28 cellular contexts compared by ENCODE assay signal in the genomic region with DNA sequence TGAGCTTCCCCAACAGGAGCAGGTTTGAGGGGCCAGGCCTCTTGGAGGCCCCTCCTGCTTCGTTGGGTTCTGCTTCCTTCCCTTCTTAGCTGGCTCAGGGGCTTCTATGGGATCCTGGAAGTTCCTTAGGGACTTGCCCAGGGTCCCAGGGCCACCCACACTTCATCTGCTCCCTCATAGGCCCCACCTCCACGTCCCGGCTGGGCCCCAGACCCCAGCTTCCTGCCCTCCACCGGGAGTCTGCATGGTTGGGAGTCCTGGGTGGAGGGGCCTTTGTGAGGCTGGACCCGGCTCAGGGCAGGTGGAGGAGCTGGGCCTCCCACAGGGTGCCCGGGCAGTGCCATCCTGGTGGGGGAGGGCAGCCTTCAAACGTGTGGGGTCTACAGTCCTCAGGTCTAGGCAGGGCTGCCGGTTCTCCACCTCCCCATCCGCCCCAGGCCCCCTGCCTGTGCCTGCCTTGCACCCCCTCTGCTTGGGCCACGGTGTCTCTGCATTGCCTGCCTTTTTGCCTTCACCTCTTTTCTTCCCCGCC. TPM values are rescaled to one million over a fixed set of nuclear protein-coding genes. Genes with fewer than 3 reads are reported as not detected.
DNase-seq lines count a peak whose midpoint lies in the region; ATAC-seq and TF ChIP-seq lines count a peak whose summit lies in the region.
"Had no signal": no experiment of that assay in that cellular context is flagged by ENCODE, and none has a peak within 500 bp of the region (broad histone marks: within the 10 kb centered on the region; RNA-seq: fewer than 3 reads in every experiment).

No MANE protein-coding gene starts in this region.

- H3K9me3 ChIP-seq in BLaER1 treated with 17β-estradiol and CSF1 and Interleukin-3, amounts not matched to agents 10 nM and 100 nM (replicated peaks in 1 of 11) = no peaks in the 10 kb centered on the region
- H3K9me3 ChIP-seq in HEK293 (ENCODE audit: control insufficient read depth, insufficient read depth, low read depth, low read length) (no peaks in the 10 kb centered on the region), osteoblast (ENCODE audit: low read depth, low read length) (no peaks in the 10 kb centered on the region)
- H3K9me3 ChIP-seq: adrenal gland, MG63, pancreas, upper lobe of left lung had no signal

- H3K9me3 Mint-ChIP-seq in central memory CD8-positive, alpha-beta T cell = no peaks in the 10 kb centered on the region
- H3K9me3 Mint-ChIP-seq: activated CD4-positive, alpha-beta T cell treated with anti-CD3 and anti-CD28 coated beads, Interleukin-2, amount 10 ng/mL, durations not matched to agents 24 days and 14 days; activated naive CD4-positive, alpha-beta T cell treated with anti-CD3 and anti-CD28 coated beads for 36 hours; activated T-cell treated with anti-CD3 and anti-CD28 coated beads, Interleukin-2, amount 50 U/mL, for 72 hours; brain; mesothelial cell of epicardium; naive thymus-derived CD4-positive, alpha-beta T cell had no signal

- H3K4me2 ChIP-seq in BLaER1 treated with 17β-estradiol and CSF1 and Interleukin-3, amounts not matched to agents 10 nM and 100 nM = peak overlapping the region in 10 of 11 experiments; percentile 77 to 97 (median 91); a peak in 18 of 22 replicates
- H3K4me2 ChIP-seq in osteoblast (ENCODE audit: insufficient read depth, low read length) = no peak overlapping the region

- peak overlapping the region in 5 of 11 experiments; percentile 4 to 47 (median 19); a peak in 4 of 22 replicates for H3K9ac ChIP-seq in BLaER1 treated with 17β-estradiol and CSF1 and Interleukin-3, amounts not matched to agents 10 nM and 100 nM

- CTCF ChIA-PET in HEK293 (lab: Yijun Ruan, JAX) = interaction anchor here (0.6 kb wide), 1 partner anchor 27 kb away, joined by 3 read pairs; no protein-coding TSS in a partner anchor

- no peaks in the 10 kb centered on the region for H3K27me3 Mint-ChIP-seq in central memory CD8-positive, alpha-beta T cell
- H3K27me3 Mint-ChIP-seq: brain; CD4-positive, alpha-beta memory T cell had no signal

- peaks cover 75 to 91% (median 87%) of the 10 kb centered on the region in 10 experiments for H3K4me1 ChIP-seq in BLaER1 treated with 17β-estradiol and CSF1 and Interleukin-3, amounts not matched to agents 10 nM and 100 nM
- H3K4me1 ChIP-seq in HEK293 (ENCODE audit: control insufficient read depth, insufficient read depth, low read length) = no peaks in the 10 kb centered on the region
- peaks cover 9% of the 10 kb centered on the region for H3K4me1 ChIP-seq in osteoblast (ENCODE audit: insufficient read depth, low read length)

- H3K27me3 ChIP-seq in BLaER1 treated with 17β-estradiol and CSF1 and Interleukin-3, amounts not matched to agents 10 nM and 100 nM = peaks cover 0 to 23% (median 12%) of the 10 kb centered on the region in 11 experiments; a peak in 16 of 22 replicates
- H3K27me3 ChIP-seq in osteoblast (ENCODE audit: insufficient read depth, low read length) = no peaks in the 10 kb centered on the region
- H3K27me3 ChIP-seq: adrenal gland, MG63, pancreas, upper lobe of left lung had no signal

- H3K27ac Mint-ChIP-seq in central memory CD8-positive, alpha-beta T cell (ENCODE audit: low read depth) = peak overlapping the region; percentile 72
- H3K27ac Mint-ChIP-seq: activated CD4-positive, alpha-beta T cell treated with anti-CD3 and anti-CD28 coated beads, Interleukin-2, amount 10 ng/mL, durations not matched to agents 24 days and 14 days; activated naive CD4-positive, alpha-beta T cell treated with anti-CD3 and anti-CD28 coated beads for 36 hours; activated T-cell treated with anti-CD3 and anti-CD28 coated beads, Interleukin-2, amount 50 U/mL, for 72 hours; mesothelial cell of epicardium had no signal

- H2AFZ ChIP-seq in osteoblast (ENCODE audit: low read length) = no peak overlapping the region

- peaks cover 45 to 63% (median 56%) of the 10 kb centered on the region in 11 experiments for H3K36me3 ChIP-seq in BLaER1 treated with 17β-estradiol and CSF1 and Interleukin-3, amounts not matched to agents 10 nM and 100 nM
- H3K36me3 ChIP-seq in HEK293 (ENCODE audit: control insufficient read depth in 2 of 2, insufficient read depth in 1 of 2, low read length in 2 of 2) (peaks cover 4 to 70% of the 10 kb centered on the region in 2 experiments; a peak in 2 of 3 replicates), osteoblast (ENCODE audit: insufficient read depth, low read length) (peaks cover 22% of the 10 kb centered on the region)

- no peak for DNase-seq in central memory CD8-positive, alpha-beta T cell (ENCODE audit: low spot score in 2 of 2)
- DNase-seq in osteoblast (ENCODE audit: insufficient read length, low spot score, missing footprints) = peak; percentile 91
- DNase-seq in A172 (ENCODE audit: low spot score) = no peak
- no peak for DNase-seq in activated T-cell treated with anti-CD3 and anti-CD28 coated beads, Interleukin-2, amount 50 U/mL, for 48 hours
- no peak for DNase-seq in NCI-H1048 (lab: John Stamatoyannopoulos, UW)
- DNase-seq: activated CD4-positive, alpha-beta T cell treated with anti-CD3 and anti-CD28 coated beads, Interleukin-2, amount 10 ng/mL, durations not matched to agents 24 days and 14 days; activated naive CD4-positive, alpha-beta T cell treated with anti-CD3 and anti-CD28 coated beads for 36 hours; activated T-cell treated with anti-CD3 and anti-CD28 coated beads, Interleukin-2, amount 50 U/mL, for 72 hours; adrenal gland; CD4-positive, alpha-beta memory T cell; KBM-7; MG63; naive thymus-derived CD4-positive, alpha-beta T cell; NCI-H2029 treated with DMSO at 0.1 percent for 48 hours; NCI-H446; NCI-H774; pancreas; stimulated activated CD4-positive, alpha-beta T cell treated with anti-CD3 and anti-CD28 coated beads, Interleukin-2, amount 100 ng/mL, for 24 hours had no signal

- POLR2A ChIA-PET in HEK293 (lab: Yijun Ruan, JAX) = interaction anchor here (1.1 to 4.7 kb wide), 2 partner anchors 9 kb away, joined by 5 to 18 read pairs; no protein-coding TSS in a partner anchor

- H3K4me3 Mint-ChIP-seq in central memory CD8-positive, alpha-beta T cell = peak overlapping the region; percentile 41
- H3K4me3 Mint-ChIP-seq: activated CD4-positive, alpha-beta T cell treated with anti-CD3 and anti-CD28 coated beads, Interleukin-2, amount 10 ng/mL, durations not matched to agents 24 days and 14 days; activated naive CD4-positive, alpha-beta T cell treated with anti-CD3 and anti-CD28 coated beads for 36 hours; activated T-cell treated with anti-CD3 and anti-CD28 coated beads, Interleukin-2, amount 50 U/mL, for 72 hours; mesothelial cell of epicardium had no signal

- H4K20me1 ChIP-seq in BLaER1 treated with 17β-estradiol and CSF1 and Interleukin-3, amounts not matched to agents 10 nM and 100 nM = peaks cover 61 to 100% (median 98%) of the 10 kb centered on the region in 11 experiments
- H4K20me1 ChIP-seq in osteoblast (ENCODE audit: insufficient read depth, low read length) = peaks cover 33% of the 10 kb centered on the region

- TF ChIP-seq CTCF in HEK293 (tag by site-specific recombination; IDR thresholded peaks at IDR 0.05) (no peak), osteoblast (IDR thresholded peaks at IDR 0.05; ENCODE audit: extremely low read depth, low read depth, low read length) (no peak)

- H3K27ac ChIP-seq in BLaER1 treated with 17β-estradiol and CSF1 and Interleukin-3, amounts not matched to agents 10 nM and 100 nM = no peak overlapping the region
- H3K27ac ChIP-seq in HEK293 (ENCODE audit: extremely low read depth, low read depth, low read length) (no peak overlapping the region), osteoblast (ENCODE audit: low read depth, low read length) (no peak overlapping the region)
- H3K27ac ChIP-seq: adrenal gland, pancreas, upper lobe of left lung had no signal

- ATAC-seq in central memory CD8-positive, alpha-beta T cell (replicated peaks; ENCODE audit: extremely low read depth, poor library complexity, severe bottlenecking) = no peak
- ATAC-seq: activated T-cell treated with anti-CD3 and anti-CD28 coated beads, Interleukin-2, amount 50 U/mL, for 72 hours; naive thymus-derived CD4-positive, alpha-beta T cell had no signal

- H3K4me3 ChIP-seq in BLaER1 treated with 17β-estradiol and CSF1 and Interleukin-3, amounts not matched to agents 10 nM and 100 nM = no peak overlapping the region
- H3K4me3 ChIP-seq in HEK293 (ENCODE audit: low read depth, low read length) = no peak overlapping the region
- H3K4me3 ChIP-seq in osteoblast (ENCODE audit: insufficient read depth, low read length) = no peak overlapping the region
- H3K4me3 ChIP-seq: adrenal gland, MG63, pancreas, smooth muscle cell, upper lobe of left lung had no signal

- H3K79me2 ChIP-seq in osteoblast (ENCODE audit: insufficient read depth, low read length) = peaks cover 3% of the 10 kb centered on the region

- peaks cover 35% of the 10 kb centered on the region for H3K4me1 Mint-ChIP-seq in central memory CD8-positive, alpha-beta T cell

- peaks cover 31% of the 10 kb centered on the region for H3K36me3 Mint-ChIP-seq in central memory CD8-positive, alpha-beta T cell (ENCODE audit: insufficient read depth)

TF ChIP-seq in HEK293, 187 proteins besides CTCF, POLR2A, EP300 and RAD21 (continues in another document):
- TF ChIP-seq, protein P1, sequence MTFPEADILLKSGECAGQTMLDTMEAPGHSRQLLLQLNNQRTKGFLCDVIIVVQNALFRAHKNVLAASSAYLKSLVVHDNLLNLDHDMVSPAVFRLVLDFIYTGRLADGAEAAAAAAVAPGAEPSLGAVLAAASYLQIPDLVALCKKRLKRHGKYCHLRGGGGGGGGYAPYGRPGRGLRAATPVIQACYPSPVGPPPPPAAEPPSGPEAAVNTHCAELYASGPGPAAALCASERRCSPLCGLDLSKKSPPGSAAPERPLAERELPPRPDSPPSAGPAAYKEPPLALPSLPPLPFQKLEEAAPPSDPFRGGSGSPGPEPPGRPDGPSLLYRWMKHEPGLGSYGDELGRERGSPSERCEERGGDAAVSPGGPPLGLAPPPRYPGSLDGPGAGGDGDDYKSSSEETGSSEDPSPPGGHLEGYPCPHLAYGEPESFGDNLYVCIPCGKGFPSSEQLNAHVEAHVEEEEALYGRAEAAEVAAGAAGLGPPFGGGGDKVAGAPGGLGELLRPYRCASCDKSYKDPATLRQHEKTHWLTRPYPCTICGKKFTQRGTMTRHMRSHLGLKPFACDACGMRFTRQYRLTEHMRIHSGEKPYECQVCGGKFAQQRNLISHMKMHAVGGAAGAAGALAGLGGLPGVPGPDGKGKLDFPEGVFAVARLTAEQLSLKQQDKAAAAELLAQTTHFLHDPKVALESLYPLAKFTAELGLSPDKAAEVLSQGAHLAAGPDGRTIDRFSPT (tag by site-specific recombination; IDR thresholded peaks at IDR 0.05) = peak; percentile 54
- TF ChIP-seq GLIS2 (tag by site-specific recombination; IDR thresholded peaks at IDR 0.05) (peak; percentile 19; the same call in 1 of the 2 replicates), ZNF561 (tag by site-specific recombination; IDR thresholded peaks at IDR 0.05; ENCODE audit: borderline replicate concordance) (no peak)

RNA-seq across cellular contexts. Expression of a gene that starts 11.6 kb away (rescaled TPM):
- 32.1 and 34.4 TPM in 2 replicates for total RNA-seq in osteoblast
- 31.5 and 41.5 TPM in 2 replicates for total RNA-seq in A172 (2014; rRNA removed; shearing (Covaris generic))

RNA-seq across cellular contexts. Expression of a gene that starts 23.4 kb away (rescaled TPM):
- 159 and 190 TPM in 2 replicates for total RNA-seq in osteoblast
- total RNA-seq in A172 (2014; rRNA removed; shearing (Covaris generic)) = 536 and 679 TPM in 2 replicates

RNA-seq across cellular contexts. Expression of a gene that starts 37.9 kb away (rescaled TPM):
- under 0.01 and 0.29 TPM in 2 replicates for total RNA-seq in osteoblast
- not detected in 2 replicates for total RNA-seq in A172 (2014; rRNA removed; shearing (Covaris generic))
- total RNA-seq: activated CD4-positive, alpha-beta T cell treated with anti-CD3 and anti-CD28 coated beads, Interleukin-2, amount 10 ng/mL, durations not matched to agents 24 days and 14 days; CD4-positive, alpha-beta memory T cell; epithelial cell of proximal tubule; G401; naive thymus-derived CD4-positive, alpha-beta T cell; SK-MEL-5; T-helper 1 cell treated with Interleukin-12 subunit alpha and Interleukin-12 subunit beta and Interleukin-4 antibody, amounts not matched to agents 30 ng/mL and 1 ng/mL, for 36 hours had no signal

RNA-seq across cellular contexts. Expression of a gene that starts 59.1 kb away (rescaled TPM):
- 11.9 and 12.1 TPM in 2 replicates for total RNA-seq in osteoblast
- total RNA-seq in A172 (2014; rRNA removed; shearing (Covaris generic)) = 12.5 and 19.8 TPM in 2 replicates
